Comparison of ENCODE assay signal across 23 cellular contexts in the genomic region with DNA sequence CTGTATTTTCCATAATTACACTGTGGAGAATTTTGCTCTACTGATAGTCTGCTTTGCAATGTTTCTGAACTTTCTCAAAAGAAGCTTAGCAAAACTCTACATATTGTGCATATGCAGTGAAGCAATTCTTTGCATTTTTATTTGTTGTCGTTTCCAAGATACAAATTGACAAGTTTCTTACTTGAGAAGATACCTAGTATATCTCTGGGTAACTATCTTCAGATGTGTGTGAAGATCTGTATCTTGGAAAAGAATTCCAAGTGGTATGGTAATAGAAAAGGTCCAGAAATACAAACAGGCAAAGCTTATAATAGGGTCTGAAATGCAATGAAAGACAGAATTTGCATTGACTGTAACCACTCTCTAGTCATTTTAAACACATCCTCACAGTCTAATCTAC.
DNase-seq lines count a peak whose midpoint lies in the region; ATAC-seq, FAIRE-seq and TF ChIP-seq lines count a peak whose summit lies in the region.
"Had no signal": no experiment of that assay in that cellular context is flagged by ENCODE, and none has a peak within 500 bp of the region (broad histone marks: within the 10 kb centered on the region; RNA-seq: fewer than 3 reads in every experiment).

No MANE protein-coding gene starts in this region.

- H3K9me1 ChIP-seq in K562 (ENCODE audit: control insufficient read depth, insufficient read depth, low read length), result no peaks in the 10 kb centered on the region

- H3K4me2 ChIP-seq in SK-N-SH (no peak overlapping the region), K562 (ENCODE audit: insufficient read depth, low read length) (no peak overlapping the region)
- H3K4me2 ChIP-seq: A549, BLaER1 had no signal

- no peaks in the 10 kb centered on the region for H3K27me3 Mint-ChIP-seq in endothelial cell (ENCODE audit: unreplicated experiment)
- H3K27me3 Mint-ChIP-seq: CD4-positive, alpha-beta memory T cell; CD4-positive, CD25-positive, alpha-beta regulatory T cell; CD8-positive, alpha-beta memory T cell had no signal

- no peaks in the 10 kb centered on the region for H4K20me1 ChIP-seq in SK-N-SH (ENCODE audit: insufficient read depth)
- no peaks in the 10 kb centered on the region for H4K20me1 ChIP-seq in K562 (replicated peaks; ENCODE audit: control insufficient read depth, insufficient read depth, low read length)
- H4K20me1 ChIP-seq: BLaER1 had no signal

- H3K36me3 Mint-ChIP-seq in endothelial cell (ENCODE audit: low read depth, unreplicated experiment), result no peaks in the 10 kb centered on the region
- H3K36me3 Mint-ChIP-seq: CD14-positive monocyte; CD4-positive, alpha-beta memory T cell; CD4-positive, CD25-positive, alpha-beta regulatory T cell; CD8-positive, alpha-beta memory T cell had no signal

- no peak overlapping the region for H3K9ac ChIP-seq in SK-N-SH
- H3K9ac ChIP-seq in K562 (ENCODE audit: insufficient read depth in 1 of 2, low read depth in 2 of 2, low read length in 2 of 2), result no peak overlapping the region
- H3K9ac ChIP-seq: BLaER1 had no signal

- H3K4me3 ChIP-seq in A673 (ENCODE audit: low read depth, low read length, poor library complexity, severe bottlenecking), result no peak overlapping the region
- no peak overlapping the region for H3K4me3 ChIP-seq in SK-N-SH (ENCODE audit: low read depth in 2 of 2, low read length in 1 of 2)
- H3K4me3 ChIP-seq in K562, result no peak overlapping the region
- no peak overlapping the region for H3K4me3 ChIP-seq in upper lobe of right lung
- H3K4me3 ChIP-seq: A549, BLaER1 had no signal

- H3K27ac ChIP-seq in A673 (ENCODE audit: low read depth, low read length, poor library complexity, severe bottlenecking) (peak overlapping the region; percentile 53), SK-N-SH (ENCODE audit: low read depth in 2 of 2, low read length in 1 of 2) (peak overlapping the region in 1 of 2 experiments; percentile 76; a peak in 1 of 4 replicates), K562 (ENCODE audit: extremely low read depth, low read depth, low read length) (no peak overlapping the region), upper lobe of right lung (no peak overlapping the region)
- H3K27ac ChIP-seq: 22Rv1, A549, BLaER1 had no signal

- no peak for TF ChIP-seq POLR2A in K562 (conservative IDR thresholded peaks at IDR 0.05)

- peaks cover 17% of the 10 kb centered on the region for H3K4me1 ChIP-seq in A673 (ENCODE audit: insufficient read depth, low read length, poor library complexity, severe bottlenecking)
- peaks cover 0 to 4% of the 10 kb centered on the region in 2 experiments; a peak in 2 of 4 replicates for H3K4me1 ChIP-seq in SK-N-SH (ENCODE audit: control insufficient read depth in 1 of 2, insufficient read depth in 2 of 2, low read depth in 1 of 2, low read length in 1 of 2)
- H3K4me1 ChIP-seq in K562 (replicated peaks in 1 of 2; ENCODE audit: control insufficient read depth in 2 of 2, insufficient read depth in 2 of 2, low read length in 2 of 2), result no peaks in the 10 kb centered on the region
- no peaks in the 10 kb centered on the region for H3K4me1 ChIP-seq in upper lobe of right lung
- H3K4me1 ChIP-seq: A549, BLaER1 had no signal

- H3F3A ChIP-seq in SK-N-SH (replicated peaks; ENCODE audit: insufficient read depth), result no peaks in the 10 kb centered on the region

- no peaks in the 10 kb centered on the region for H3K79me2 ChIP-seq in SK-N-SH (ENCODE audit: insufficient read depth)
- peaks cover 11% of the 10 kb centered on the region; the same call in 2 of the 3 replicates for H3K79me2 ChIP-seq in K562 (ENCODE audit: control insufficient read depth, insufficient read depth, low read length)

- in situ Hi-C loops in K562 (cut with MboI), result no loop called here

- FAIRE-seq in K562 (lab: Jason Lieb, UNC), result no peak
- FAIRE-seq: A549, GM12891, GM19239 had no signal

- H3K27me3 ChIP-seq in A673 (replicated peaks; ENCODE audit: insufficient read depth, low read depth, low read length, poor library complexity) (no peaks in the 10 kb centered on the region), SK-N-SH (ENCODE audit: insufficient read depth) (no peaks in the 10 kb centered on the region), K562 (ENCODE audit: control insufficient read depth in 2 of 2, insufficient read depth in 2 of 2, low read length in 2 of 2) (no peaks in the 10 kb centered on the region), upper lobe of right lung (no peaks in the 10 kb centered on the region)
- H3K27me3 ChIP-seq: BE2C, BLaER1 had no signal

- ATAC-seq in K562, result 0 out of 3 replicates have a peak, but pooled peaks have one; percentile 26
- no peak for ATAC-seq in GM19397 (IDR thresholded peaks at IDR 0.05; ENCODE audit: unreplicated experiment)
- no peak for ATAC-seq in upper lobe of right lung
- ATAC-seq: A549 had no signal

- DNase-seq in A673 (ENCODE audit: low spot score), result no peak
- DNase-seq in SK-N-SH, result no peak
- DNase-seq in K562 (ENCODE audit: extremely low read depth in 1 of 4, low spot score in 3 of 4), result no peak
- no peak for DNase-seq in endothelial cell (ENCODE audit: low spot score)
- no peak for DNase-seq in D341Med (ENCODE audit: low spot score)
- DNase-seq in upper lobe of right lung, result no peak
- DNase-seq in activated CD4-positive, CD25-positive, alpha-beta regulatory T cell treated with anti-CD3 and anti-CD28 coated beads, Interleukin-2, amount 50 U/mL, for 72 hours, result no peak
- DNase-seq: ACHN; BE2C; C1 segment of cervical spinal cord; CD4-positive, alpha-beta memory T cell; CD4-positive, CD25-positive, alpha-beta regulatory T cell; CD8-positive, alpha-beta memory T cell; COR-L47; DMS79 treated with DMSO at 0.1 percent for 48 hours; GF-D8 had no signal

- intact Hi-C loops in A673 (cut with micrococcal nuclease; ENCODE audit: unreplicated experiment) (no loop called here), K562 (cut with micrococcal nuclease) (no loop called here), upper lobe of right lung (cut with DNase I) (no loop called here)

- H3K36me3 ChIP-seq in A673 (ENCODE audit: insufficient read depth, low read length, poor library complexity, severe bottlenecking) (no peaks in the 10 kb centered on the region), SK-N-SH (replicated peaks in 1 of 2; ENCODE audit: control insufficient read depth in 1 of 2, insufficient read depth in 2 of 2, low read length in 1 of 2) (no peaks in the 10 kb centered on the region), K562 (ENCODE audit: control insufficient read depth, insufficient read depth, low read length) (peaks cover 17% of the 10 kb centered on the region; the same call in 1 of the 3 replicates), upper lobe of right lung (no peaks in the 10 kb centered on the region)
- H3K36me3 ChIP-seq: BE2C, BLaER1 had no signal

- no peaks in the 10 kb centered on the region for H3K9me3 Mint-ChIP-seq in endothelial cell (ENCODE audit: unreplicated experiment)

- BruUV-seq in A673 (replicated peaks; lab: Mats Ljungman, UMichigan) (no TSS peak), K562 (replicated peaks; lab: Mats Ljungman, UMichigan) (no TSS peak)

- no peaks in the 10 kb centered on the region for H3K9me2 ChIP-seq in SK-N-SH

- TF ChIP-seq EP300 in SK-N-SH (IDR thresholded peaks at IDR 0.05; ENCODE audit: borderline replicate concordance in 1 of 2, low read depth in 1 of 2, low read length in 1 of 2), result no peak
- no peak for TF ChIP-seq EP300 in K562 (IDR thresholded peaks at IDR 0.05; ENCODE audit: low read length)

- 35% methylated on average over 1 of the region's 1 CpG for WGBS in SK-N-SH (ENCODE audit: low lambda C conversion rate)
- 63% methylated on average over 1 of the region's 1 CpG for WGBS in K562 (ENCODE audit: insufficient coverage, low coverage, missing lambda C conversion rate)

- POLR2A ChIA-PET in A673 (lab: Charles Lee; ENCODE audit: low non-redundant PET) (no interaction called here), SK-N-SH (lab: Yijun Ruan, JAX) (no interaction called here), K562 (lab: Yijun Ruan, JAX) (no interaction called here)

- H3K9me3 ChIP-seq in A673 (ENCODE audit: low read depth, low read length, poor library complexity, severe bottlenecking), result no peaks in the 10 kb centered on the region
- no peaks in the 10 kb centered on the region for H3K9me3 ChIP-seq in SK-N-SH
- H3K9me3 ChIP-seq in K562 (replicated peaks; ENCODE audit: control insufficient read depth, insufficient read depth, low read depth, low read length), result no peaks in the 10 kb centered on the region
- no peaks in the 10 kb centered on the region for H3K9me3 ChIP-seq in upper lobe of right lung
- H3K9me3 ChIP-seq: A549, BE2C, BLaER1 had no signal

- TF ChIP-seq RAD21 in SK-N-SH (IDR thresholded peaks at IDR 0.05; ENCODE audit: low read length), result no peak
- no peak for TF ChIP-seq RAD21 in K562 (CRISPR knock-in tag; conservative IDR thresholded peaks at IDR 0.05 in 1 of 2, IDR thresholded peaks at IDR 0.05 in 1 of 2)

- TF ChIP-seq CTCF in A673 (conservative IDR thresholded peaks at IDR 0.05; ENCODE audit: low read depth, low read length), result no peak
- TF ChIP-seq CTCF in SK-N-SH (IDR thresholded peaks at IDR 0.05), result no peak
- TF ChIP-seq CTCF in K562 (IDR thresholded peaks at IDR 0.05 in 2 of 3, conservative IDR thresholded peaks at IDR 0.05 in 1 of 3; ENCODE audit: insufficient read depth in 2 of 3, low read depth in 1 of 3, low read length in 3 of 3), result no peak
- TF ChIP-seq CTCF in endothelial cell (IDR thresholded peaks at IDR 0.05; ENCODE audit: unreplicated experiment), result no peak
- TF ChIP-seq CTCF in upper lobe of right lung (IDR thresholded peaks at IDR 0.05), result no peak

- CTCF ChIA-PET in A673 (lab: Charles Lee), result no interaction called here
- CTCF ChIA-PET in SK-N-SH (lab: Yijun Ruan, JAX), result no interaction called here
- CTCF ChIA-PET in K562 (lab: Yijun Ruan, JAX; ENCODE audit: low intra/inter-chr PET ratio), result no interaction called here

- H2AFZ ChIP-seq in SK-N-SH (ENCODE audit: low read depth), result no peak overlapping the region
- H2AFZ ChIP-seq in K562 (ENCODE audit: low read depth, low read length), result no peak overlapping the region

- H3K4me3 Mint-ChIP-seq in endothelial cell (ENCODE audit: unreplicated experiment), result no peak overlapping the region
- H3K4me3 Mint-ChIP-seq: CD14-positive monocyte; CD4-positive, alpha-beta memory T cell; CD4-positive, CD25-positive, alpha-beta regulatory T cell; CD8-positive, alpha-beta memory T cell had no signal

- peak overlapping the region; percentile 86 for H3K27ac Mint-ChIP-seq in endothelial cell (ENCODE audit: unreplicated experiment)
- H3K27ac Mint-ChIP-seq: CD14-positive monocyte; CD4-positive, alpha-beta memory T cell; CD4-positive, CD25-positive, alpha-beta regulatory T cell; CD8-positive, alpha-beta memory T cell had no signal

- peaks cover 12% of the 10 kb centered on the region for H3K4me1 Mint-ChIP-seq in endothelial cell (ENCODE audit: unreplicated experiment)
- H3K4me1 Mint-ChIP-seq: CD14-positive monocyte; CD4-positive, alpha-beta memory T cell; CD4-positive, CD25-positive, alpha-beta regulatory T cell; CD8-positive, alpha-beta memory T cell had no signal

TF ChIP-seq in SK-N-SH, 30 proteins besides CTCF, POLR2A, EP300 and RAD21 (continues in another document):
- TF ChIP-seq TCF12 (IDR thresholded peaks at IDR 0.05) (peak; percentile 47; the same call in 1 of the 2 replicates), NFIC (IDR thresholded peaks at IDR 0.05; ENCODE audit: borderline replicate concordance) (no peak)

TF ChIP-seq in K562, 482 proteins besides CTCF, POLR2A, EP300 and RAD21 (continues in another document):
- TF ChIP-seq ZC3H4 (CRISPR knock-in tag; IDR thresholded peaks at IDR 0.05; ENCODE audit: borderline replicate concordance), result no peak
